Comparison of ENCODE assay signal across 1 cellular context in genomic region chr5:53463909-53464621, GRCh38.
A peak's percentile ranks its signal among the peaks of the same experiment; 100 is the strongest.
TF ChIP-seq lines count a peak whose summit lies in the region.

No MANE protein-coding gene starts in this region.

TF ChIP-seq in HepG2, 621 proteins besides CTCF, POLR2A, EP300 and RAD21 (continued from another document):
- TF ChIP-seq, protein P1, sequence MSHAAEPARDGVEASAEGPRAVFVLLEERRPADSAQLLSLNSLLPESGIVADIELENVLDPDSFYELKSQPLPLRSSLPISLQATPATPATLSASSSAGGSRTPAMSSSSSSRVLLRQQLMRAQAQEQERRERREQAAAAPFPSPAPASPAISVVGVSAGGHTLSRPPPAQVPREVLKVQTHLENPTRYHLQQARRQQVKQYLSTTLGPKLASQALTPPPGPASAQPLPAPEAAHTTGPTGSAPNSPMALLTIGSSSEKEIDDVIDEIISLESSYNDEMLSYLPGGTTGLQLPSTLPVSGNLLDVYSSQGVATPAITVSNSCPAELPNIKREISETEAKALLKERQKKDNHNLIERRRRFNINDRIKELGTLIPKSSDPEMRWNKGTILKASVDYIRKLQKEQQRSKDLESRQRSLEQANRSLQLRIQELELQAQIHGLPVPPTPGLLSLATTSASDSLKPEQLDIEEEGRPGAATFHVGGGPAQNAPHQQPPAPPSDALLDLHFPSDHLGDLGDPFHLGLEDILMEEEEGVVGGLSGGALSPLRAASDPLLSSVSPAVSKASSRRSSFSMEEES (CRISPR knock-in tag; IDR thresholded peaks at IDR 0.05): no peak
- TF ChIP-seq ARNTL (CRISPR knock-in tag; IDR thresholded peaks at IDR 0.05): 0 out of 2 replicates have a peak, but pooled peaks have one; percentile 12
- TF ChIP-seq ZGPAT (CRISPR knock-in tag; IDR thresholded peaks at IDR 0.05): no peak
- TF ChIP-seq PITX1 (CRISPR knock-in tag; IDR thresholded peaks at IDR 0.05): no peak
- TF ChIP-seq ZSCAN5A (CRISPR knock-in tag; IDR thresholded peaks at IDR 0.05; ENCODE audit: borderline replicate concordance): no peak
